Comparison of ENCODE assay signal across 1 cellular context in the genomic region with DNA sequence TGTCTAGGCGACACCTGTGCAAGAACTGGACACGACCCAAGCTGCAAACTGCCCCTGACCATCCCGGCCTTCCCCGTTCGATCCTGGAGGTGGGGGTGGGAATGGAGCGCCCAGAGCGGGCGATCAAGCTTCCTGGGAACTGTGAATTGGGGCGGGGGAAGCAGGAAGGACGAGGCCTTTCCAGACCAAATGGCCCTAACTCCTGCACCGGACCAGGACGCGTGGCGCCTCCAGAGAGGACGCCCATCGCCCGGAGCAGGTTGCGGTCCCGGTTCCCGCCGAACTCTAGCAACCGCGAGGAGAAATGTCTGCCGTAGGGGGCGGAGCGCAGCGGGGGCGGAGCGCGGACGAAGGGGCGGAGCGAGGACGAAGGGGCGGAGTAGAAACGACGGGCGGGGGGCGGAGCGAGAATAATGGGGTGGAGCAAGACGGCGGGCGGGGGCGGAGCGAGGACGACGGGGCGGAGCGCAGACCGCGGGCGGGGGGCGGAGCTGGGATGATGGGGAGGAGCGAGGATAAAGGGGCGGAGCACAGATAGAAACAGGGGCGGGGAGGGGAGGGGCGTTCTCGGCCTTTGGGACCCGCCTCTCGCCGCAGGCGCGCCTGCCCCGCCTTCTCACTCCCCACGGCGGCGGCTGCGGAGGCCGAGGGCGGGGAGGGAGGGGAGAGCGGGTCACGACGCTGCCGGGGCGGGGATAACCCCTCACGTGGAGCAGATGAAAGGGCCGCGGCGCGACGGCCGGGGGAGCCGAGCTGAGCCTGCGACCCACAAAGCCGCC.
TF ChIP-seq lines count a peak whose summit lies in the region.

A gene (plus strand): TSS at position 695 of the 779 bp plus-strand sequence. CDS start 195 bp downstream, outside the sequence.

TF ChIP-seq in K562, 482 proteins besides CTCF, POLR2A, EP300 and RAD21 (continued from another document and continues in another):
- TF ChIP-seq, protein P1, sequence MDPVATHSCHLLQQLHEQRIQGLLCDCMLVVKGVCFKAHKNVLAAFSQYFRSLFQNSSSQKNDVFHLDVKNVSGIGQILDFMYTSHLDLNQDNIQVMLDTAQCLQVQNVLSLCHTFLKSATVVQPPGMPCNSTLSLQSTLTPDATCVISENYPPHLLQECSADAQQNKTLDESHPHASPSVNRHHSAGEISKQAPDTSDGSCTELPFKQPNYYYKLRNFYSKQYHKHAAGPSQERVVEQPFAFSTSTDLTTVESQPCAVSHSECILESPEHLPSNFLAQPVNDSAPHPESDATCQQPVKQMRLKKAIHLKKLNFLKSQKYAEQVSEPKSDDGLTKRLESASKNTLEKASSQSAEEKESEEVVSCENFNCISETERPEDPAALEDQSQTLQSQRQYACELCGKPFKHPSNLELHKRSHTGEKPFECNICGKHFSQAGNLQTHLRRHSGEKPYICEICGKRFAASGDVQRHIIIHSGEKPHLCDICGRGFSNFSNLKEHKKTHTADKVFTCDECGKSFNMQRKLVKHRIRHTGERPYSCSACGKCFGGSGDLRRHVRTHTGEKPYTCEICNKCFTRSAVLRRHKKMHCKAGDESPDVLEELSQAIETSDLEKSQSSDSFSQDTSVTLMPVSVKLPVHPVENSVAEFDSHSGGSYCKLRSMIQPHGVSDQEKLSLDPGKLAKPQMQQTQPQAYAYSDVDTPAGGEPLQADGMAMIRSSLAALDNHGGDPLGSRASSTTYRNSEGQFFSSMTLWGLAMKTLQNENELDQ (CRISPR knock-in tag; IDR thresholded peaks at IDR 0.05; ENCODE audit: borderline replicate concordance): no peak
- TF ChIP-seq, protein P2, sequence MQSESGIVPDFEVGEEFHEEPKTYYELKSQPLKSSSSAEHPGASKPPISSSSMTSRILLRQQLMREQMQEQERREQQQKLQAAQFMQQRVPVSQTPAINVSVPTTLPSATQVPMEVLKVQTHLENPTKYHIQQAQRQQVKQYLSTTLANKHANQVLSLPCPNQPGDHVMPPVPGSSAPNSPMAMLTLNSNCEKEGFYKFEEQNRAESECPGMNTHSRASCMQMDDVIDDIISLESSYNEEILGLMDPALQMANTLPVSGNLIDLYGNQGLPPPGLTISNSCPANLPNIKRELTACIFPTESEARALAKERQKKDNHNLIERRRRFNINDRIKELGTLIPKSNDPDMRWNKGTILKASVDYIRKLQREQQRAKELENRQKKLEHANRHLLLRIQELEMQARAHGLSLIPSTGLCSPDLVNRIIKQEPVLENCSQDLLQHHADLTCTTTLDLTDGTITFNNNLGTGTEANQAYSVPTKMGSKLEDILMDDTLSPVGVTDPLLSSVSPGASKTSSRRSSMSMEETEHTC (IDR thresholded peaks at IDR 0.05): no peak
- TF ChIP-seq RFX1 (IDR thresholded peaks at IDR 0.05) (no peak), BRD4 (IDR thresholded peaks at IDR 0.05) (no peak), KLF6 (CRISPR knock-in tag; IDR thresholded peaks at IDR 0.05; ENCODE audit: borderline replicate concordance) (no peak), ZNF764 (CRISPR knock-in tag; IDR thresholded peaks at IDR 0.05; ENCODE audit: low read depth) (no peak), XRCC4 (IDR thresholded peaks at IDR 0.05; ENCODE audit: extremely low read depth, insufficient read depth, insufficient read length) (no peak), NUFIP1 (IDR thresholded peaks at IDR 0.05; ENCODE audit: partially characterized antibody) (no peak), GATAD2A (IDR thresholded peaks at IDR 0.05) (no peak), RBM34 (IDR thresholded peaks at IDR 0.05; ENCODE audit: borderline replicate concordance, insufficient read depth, low read length) (no peak), ZKSCAN1 (IDR thresholded peaks at IDR 0.05; ENCODE audit: low read depth, low read length) (no peak), XRCC5 (IDR thresholded peaks at IDR 0.05; ENCODE audit: low read depth, low read length) (no peak), PRPF4 (IDR thresholded peaks at IDR 0.05; ENCODE audit: insufficient read depth, low read depth, low read length, poor library complexity, severe bottlenecking) (no peak), MAFF (IDR thresholded peaks at IDR 0.05; ENCODE audit: low read length) (no peak), KDM5B (IDR thresholded peaks at IDR 0.05; ENCODE audit: insufficient replicate concordance, low read depth, low read length) (peak; percentile 60), GABPB2 (CRISPR knock-in tag; conservative IDR thresholded peaks at IDR 0.05) (no peak), ZNF274 (IDR thresholded peaks at IDR 0.05; ENCODE audit: borderline replicate concordance, low read depth, low read length) (no peak), TCFL5 (CRISPR knock-in tag; conservative IDR thresholded peaks at IDR 0.05) (no peak), SNRNP70 (optimal IDR thresholded peaks at IDR 0.05; ENCODE audit: low read depth, low read length) (no peak), MYC (IDR thresholded peaks at IDR 0.05; ENCODE audit: low read depth, low read length) (no peak; the same call in 1 of the 2 replicates), MYC (CRISPR knock-in tag; IDR thresholded peaks at IDR 0.05; ENCODE audit: borderline replicate concordance, low read depth) (no peak)
- TF ChIP-seq, protein P3, sequence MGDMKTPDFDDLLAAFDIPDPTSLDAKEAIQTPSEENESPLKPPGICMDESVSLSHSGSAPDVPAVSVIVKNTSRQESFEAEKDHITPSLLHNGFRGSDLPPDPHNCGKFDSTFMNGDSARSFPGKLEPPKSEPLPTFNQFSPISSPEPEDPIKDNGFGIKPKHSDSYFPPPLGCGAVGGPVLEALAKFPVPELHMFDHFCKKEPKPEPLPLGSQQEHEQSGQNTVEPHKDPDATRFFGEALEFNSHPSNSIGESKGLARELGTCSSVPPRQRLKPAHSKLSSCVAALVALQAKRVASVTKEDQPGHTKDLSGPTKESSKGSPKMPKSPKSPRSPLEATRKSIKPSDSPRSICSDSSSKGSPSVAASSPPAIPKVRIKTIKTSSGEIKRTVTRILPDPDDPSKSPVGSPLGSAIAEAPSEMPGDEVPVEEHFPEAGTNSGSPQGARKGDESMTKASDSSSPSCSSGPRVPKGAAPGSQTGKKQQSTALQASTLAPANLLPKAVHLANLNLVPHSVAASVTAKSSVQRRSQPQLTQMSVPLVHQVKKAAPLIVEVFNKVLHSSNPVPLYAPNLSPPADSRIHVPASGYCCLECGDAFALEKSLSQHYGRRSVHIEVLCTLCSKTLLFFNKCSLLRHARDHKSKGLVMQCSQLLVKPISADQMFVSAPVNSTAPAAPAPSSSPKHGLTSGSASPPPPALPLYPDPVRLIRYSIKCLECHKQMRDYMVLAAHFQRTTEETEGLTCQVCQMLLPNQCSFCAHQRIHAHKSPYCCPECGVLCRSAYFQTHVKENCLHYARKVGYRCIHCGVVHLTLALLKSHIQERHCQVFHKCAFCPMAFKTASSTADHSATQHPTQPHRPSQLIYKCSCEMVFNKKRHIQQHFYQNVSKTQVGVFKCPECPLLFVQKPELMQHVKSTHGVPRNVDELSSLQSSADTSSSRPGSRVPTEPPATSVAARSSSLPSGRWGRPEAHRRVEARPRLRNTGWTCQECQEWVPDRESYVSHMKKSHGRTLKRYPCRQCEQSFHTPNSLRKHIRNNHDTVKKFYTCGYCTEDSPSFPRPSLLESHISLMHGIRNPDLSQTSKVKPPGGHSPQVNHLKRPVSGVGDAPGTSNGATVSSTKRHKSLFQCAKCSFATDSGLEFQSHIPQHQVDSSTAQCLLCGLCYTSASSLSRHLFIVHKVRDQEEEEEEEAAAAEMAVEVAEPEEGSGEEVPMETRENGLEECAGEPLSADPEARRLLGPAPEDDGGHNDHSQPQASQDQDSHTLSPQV (IDR thresholded peaks at IDR 0.05): no peak; the same call in 1 of the 2 replicates
- TF ChIP-seq, protein P4, sequence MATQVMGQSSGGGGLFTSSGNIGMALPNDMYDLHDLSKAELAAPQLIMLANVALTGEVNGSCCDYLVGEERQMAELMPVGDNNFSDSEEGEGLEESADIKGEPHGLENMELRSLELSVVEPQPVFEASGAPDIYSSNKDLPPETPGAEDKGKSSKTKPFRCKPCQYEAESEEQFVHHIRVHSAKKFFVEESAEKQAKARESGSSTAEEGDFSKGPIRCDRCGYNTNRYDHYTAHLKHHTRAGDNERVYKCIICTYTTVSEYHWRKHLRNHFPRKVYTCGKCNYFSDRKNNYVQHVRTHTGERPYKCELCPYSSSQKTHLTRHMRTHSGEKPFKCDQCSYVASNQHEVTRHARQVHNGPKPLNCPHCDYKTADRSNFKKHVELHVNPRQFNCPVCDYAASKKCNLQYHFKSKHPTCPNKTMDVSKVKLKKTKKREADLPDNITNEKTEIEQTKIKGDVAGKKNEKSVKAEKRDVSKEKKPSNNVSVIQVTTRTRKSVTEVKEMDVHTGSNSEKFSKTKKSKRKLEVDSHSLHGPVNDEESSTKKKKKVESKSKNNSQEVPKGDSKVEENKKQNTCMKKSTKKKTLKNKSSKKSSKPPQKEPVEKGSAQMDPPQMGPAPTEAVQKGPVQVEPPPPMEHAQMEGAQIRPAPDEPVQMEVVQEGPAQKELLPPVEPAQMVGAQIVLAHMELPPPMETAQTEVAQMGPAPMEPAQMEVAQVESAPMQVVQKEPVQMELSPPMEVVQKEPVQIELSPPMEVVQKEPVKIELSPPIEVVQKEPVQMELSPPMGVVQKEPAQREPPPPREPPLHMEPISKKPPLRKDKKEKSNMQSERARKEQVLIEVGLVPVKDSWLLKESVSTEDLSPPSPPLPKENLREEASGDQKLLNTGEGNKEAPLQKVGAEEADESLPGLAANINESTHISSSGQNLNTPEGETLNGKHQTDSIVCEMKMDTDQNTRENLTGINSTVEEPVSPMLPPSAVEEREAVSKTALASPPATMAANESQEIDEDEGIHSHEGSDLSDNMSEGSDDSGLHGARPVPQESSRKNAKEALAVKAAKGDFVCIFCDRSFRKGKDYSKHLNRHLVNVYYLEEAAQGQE (CRISPR knock-in tag; IDR thresholded peaks at IDR 0.05; ENCODE audit: low read depth): no peak
- TF ChIP-seq, protein P5, sequence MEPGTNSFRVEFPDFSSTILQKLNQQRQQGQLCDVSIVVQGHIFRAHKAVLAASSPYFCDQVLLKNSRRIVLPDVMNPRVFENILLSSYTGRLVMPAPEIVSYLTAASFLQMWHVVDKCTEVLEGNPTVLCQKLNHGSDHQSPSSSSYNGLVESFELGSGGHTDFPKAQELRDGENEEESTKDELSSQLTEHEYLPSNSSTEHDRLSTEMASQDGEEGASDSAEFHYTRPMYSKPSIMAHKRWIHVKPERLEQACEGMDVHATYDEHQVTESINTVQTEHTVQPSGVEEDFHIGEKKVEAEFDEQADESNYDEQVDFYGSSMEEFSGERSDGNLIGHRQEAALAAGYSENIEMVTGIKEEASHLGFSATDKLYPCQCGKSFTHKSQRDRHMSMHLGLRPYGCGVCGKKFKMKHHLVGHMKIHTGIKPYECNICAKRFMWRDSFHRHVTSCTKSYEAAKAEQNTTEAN (CRISPR knock-in tag; IDR thresholded peaks at IDR 0.05): no peak
- TF ChIP-seq, protein P6, sequence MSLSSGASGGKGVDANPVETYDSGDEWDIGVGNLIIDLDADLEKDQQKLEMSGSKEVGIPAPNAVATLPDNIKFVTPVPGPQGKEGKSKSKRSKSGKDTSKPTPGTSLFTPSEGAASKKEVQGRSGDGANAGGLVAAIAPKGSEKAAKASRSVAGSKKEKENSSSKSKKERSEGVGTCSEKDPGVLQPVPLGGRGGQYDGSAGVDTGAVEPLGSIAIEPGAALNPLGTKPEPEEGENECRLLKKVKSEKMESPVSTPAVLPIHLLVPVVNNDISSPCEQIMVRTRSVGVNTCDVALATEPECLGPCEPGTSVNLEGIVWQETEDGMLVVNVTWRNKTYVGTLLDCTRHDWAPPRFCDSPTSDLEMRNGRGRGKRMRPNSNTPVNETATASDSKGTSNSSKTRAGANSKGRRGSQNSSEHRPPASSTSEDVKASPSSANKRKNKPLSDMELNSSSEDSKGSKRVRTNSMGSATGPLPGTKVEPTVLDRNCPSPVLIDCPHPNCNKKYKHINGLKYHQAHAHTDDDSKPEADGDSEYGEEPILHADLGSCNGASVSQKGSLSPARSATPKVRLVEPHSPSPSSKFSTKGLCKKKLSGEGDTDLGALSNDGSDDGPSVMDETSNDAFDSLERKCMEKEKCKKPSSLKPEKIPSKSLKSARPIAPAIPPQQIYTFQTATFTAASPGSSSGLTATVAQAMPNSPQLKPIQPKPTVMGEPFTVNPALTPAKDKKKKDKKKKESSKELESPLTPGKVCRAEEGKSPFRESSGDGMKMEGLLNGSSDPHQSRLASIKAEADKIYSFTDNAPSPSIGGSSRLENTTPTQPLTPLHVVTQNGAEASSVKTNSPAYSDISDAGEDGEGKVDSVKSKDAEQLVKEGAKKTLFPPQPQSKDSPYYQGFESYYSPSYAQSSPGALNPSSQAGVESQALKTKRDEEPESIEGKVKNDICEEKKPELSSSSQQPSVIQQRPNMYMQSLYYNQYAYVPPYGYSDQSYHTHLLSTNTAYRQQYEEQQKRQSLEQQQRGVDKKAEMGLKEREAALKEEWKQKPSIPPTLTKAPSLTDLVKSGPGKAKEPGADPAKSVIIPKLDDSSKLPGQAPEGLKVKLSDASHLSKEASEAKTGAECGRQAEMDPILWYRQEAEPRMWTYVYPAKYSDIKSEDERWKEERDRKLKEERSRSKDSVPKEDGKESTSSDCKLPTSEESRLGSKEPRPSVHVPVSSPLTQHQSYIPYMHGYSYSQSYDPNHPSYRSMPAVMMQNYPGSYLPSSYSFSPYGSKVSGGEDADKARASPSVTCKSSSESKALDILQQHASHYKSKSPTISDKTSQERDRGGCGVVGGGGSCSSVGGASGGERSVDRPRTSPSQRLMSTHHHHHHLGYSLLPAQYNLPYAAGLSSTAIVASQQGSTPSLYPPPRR (CRISPR knock-in tag; IDR thresholded peaks at IDR 0.05; ENCODE audit: borderline replicate concordance): no peak
- TF ChIP-seq, protein P7, sequence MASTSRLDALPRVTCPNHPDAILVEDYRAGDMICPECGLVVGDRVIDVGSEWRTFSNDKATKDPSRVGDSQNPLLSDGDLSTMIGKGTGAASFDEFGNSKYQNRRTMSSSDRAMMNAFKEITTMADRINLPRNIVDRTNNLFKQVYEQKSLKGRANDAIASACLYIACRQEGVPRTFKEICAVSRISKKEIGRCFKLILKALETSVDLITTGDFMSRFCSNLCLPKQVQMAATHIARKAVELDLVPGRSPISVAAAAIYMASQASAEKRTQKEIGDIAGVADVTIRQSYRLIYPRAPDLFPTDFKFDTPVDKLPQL (IDR thresholded peaks at IDR 0.05; ENCODE audit: extremely low read depth, insufficient read length): no peak
- TF ChIP-seq, protein P8, sequence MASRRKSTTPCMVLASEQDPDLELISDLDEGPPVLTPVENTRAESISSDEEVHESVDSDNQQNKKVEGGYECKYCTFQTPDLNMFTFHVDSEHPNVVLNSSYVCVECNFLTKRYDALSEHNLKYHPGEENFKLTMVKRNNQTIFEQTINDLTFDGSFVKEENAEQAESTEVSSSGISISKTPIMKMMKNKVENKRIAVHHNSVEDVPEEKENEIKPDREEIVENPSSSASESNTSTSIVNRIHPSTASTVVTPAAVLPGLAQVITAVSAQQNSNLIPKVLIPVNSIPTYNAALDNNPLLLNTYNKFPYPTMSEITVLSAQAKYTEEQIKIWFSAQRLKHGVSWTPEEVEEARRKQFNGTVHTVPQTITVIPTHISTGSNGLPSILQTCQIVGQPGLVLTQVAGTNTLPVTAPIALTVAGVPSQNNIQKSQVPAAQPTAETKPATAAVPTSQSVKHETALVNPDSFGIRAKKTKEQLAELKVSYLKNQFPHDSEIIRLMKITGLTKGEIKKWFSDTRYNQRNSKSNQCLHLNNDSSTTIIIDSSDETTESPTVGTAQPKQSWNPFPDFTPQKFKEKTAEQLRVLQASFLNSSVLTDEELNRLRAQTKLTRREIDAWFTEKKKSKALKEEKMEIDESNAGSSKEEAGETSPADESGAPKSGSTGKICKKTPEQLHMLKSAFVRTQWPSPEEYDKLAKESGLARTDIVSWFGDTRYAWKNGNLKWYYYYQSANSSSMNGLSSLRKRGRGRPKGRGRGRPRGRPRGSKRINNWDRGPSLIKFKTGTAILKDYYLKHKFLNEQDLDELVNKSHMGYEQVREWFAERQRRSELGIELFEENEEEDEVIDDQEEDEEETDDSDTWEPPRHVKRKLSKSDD (conservative IDR thresholded peaks at IDR 0.05; ENCODE audit: low read length): no peak
